Comparison of ENCODE assay signal across 6 cellular contexts in the genomic region with DNA sequence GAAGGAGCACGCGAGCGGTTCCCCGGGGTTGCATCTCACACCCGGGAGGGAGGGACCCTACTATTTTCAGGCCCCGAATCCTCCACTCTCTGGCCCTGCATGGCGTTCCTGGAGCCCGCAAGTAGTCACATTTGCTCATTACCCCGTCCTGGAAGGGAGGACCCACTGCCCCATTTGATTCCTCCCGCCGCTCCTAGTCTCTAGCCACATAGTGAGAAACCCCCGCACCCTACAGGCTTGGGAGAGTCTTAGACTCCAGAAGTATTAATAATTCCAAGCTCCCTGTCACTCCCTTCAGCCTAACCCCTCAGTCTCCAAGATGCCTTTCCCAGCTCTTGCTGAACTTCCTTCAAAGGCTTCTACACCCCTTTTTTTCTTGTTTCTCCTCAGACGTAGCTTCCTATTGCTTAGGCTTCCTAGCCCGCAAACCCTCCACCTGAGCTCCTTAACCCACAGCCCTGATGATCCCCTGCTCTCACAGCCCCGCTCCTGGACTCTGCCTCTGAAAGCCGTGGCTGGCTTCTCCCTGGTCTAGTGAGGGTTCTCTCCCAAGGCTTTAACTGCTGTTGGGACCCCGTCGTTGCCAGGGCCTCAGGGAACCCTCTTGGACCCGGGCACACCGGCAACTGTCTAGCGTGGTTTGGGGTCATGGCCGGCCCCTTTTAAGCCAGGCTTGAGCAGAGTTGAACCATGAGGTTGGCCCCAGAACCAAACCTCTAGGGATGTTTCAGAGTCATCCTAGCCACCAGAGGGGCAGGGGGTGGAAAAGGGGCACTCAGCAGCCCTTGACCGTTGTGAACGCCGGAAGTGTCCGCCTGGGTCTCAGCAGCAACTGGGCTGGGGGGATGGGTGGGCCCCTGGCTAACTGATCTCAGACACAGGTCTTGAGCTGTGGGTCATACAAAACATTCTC. TPM values are rescaled to one million over a fixed set of nuclear protein-coding genes. Genes with fewer than 3 reads are reported as not detected.
DNase-seq lines count a peak whose midpoint lies in the region; ATAC-seq, FAIRE-seq and TF ChIP-seq lines count a peak whose summit lies in the region.

No MANE protein-coding gene starts in this region.

- peak overlapping the region; percentile 88 for H3K27ac ChIP-seq in thymus (ENCODE audit: low read depth)

- no peak for TF ChIP-seq CTCF in GM12875 (IDR thresholded peaks at IDR 0.05; ENCODE audit: borderline replicate concordance, insufficient read depth, low read depth, low read length)

- no peaks in the 10 kb centered on the region for H3K27me3 ChIP-seq in thymus (ENCODE audit: control insufficient read depth, insufficient read depth)

- DNase-seq in RKO (ENCODE audit: low spot score) (peak; percentile 52), frontal cortex (ENCODE audit: low spot score in 2 of 2) (peak; percentile 16 to 38)

- H3K9me3 ChIP-seq in thymus (ENCODE audit: control insufficient read depth): no peaks in the 10 kb centered on the region

- WGBS in thymus: 12% methylated on average over 26 of the region's 26 CpGs

- no peak for FAIRE-seq in frontal cortex (lab: Jason Lieb, UNC)

- ATAC-seq in GM18498 (IDR thresholded peaks at IDR 0.05; ENCODE audit: unreplicated experiment): no peak
- no peak for ATAC-seq in GM18520 (IDR thresholded peaks at IDR 0.05; ENCODE audit: unreplicated experiment)

- H3K4me1 ChIP-seq in thymus (ENCODE audit: control insufficient read depth, insufficient read depth, low read length): peaks cover 19% of the 10 kb centered on the region

- peaks cover 9% of the 10 kb centered on the region for H3K36me3 ChIP-seq in thymus (ENCODE audit: control insufficient read depth, insufficient read depth)

- H3K4me3 ChIP-seq in GM12875 (ENCODE audit: low read depth, low read length): peak overlapping the region; percentile 96
- peak overlapping the region; percentile 95 for H3K4me3 ChIP-seq in thymus (ENCODE audit: low read length)

RNA-seq across cellular contexts. Expression of a gene that starts 0.9 kb away (rescaled TPM):
- total RNA-seq in frontal cortex: 34.2 TPM
- polyA plus RNA-seq in thymus: 99.5 TPM

RNA-seq across cellular contexts. Expression of a gene that starts 29.6 kb away (rescaled TPM):
- total RNA-seq in frontal cortex: not detected
- polyA plus RNA-seq in thymus: 42.3 TPM

RNA-seq across cellular contexts. Expression of a gene that starts 30.0 kb away (rescaled TPM):
- total RNA-seq in frontal cortex: 0.82 TPM
- 23.0 TPM for polyA plus RNA-seq in thymus

RNA-seq across cellular contexts. Expression of a gene that starts 49.0 kb away (rescaled TPM):
- total RNA-seq in frontal cortex: 44.0 TPM
- polyA plus RNA-seq in thymus: 8.9 TPM

RNA-seq across cellular contexts. Expression of a gene that starts 49.2 kb away (rescaled TPM):
- 1.6 TPM for total RNA-seq in frontal cortex
- 5.8 TPM for polyA plus RNA-seq in thymus
